ENCODE assay signal across 8 cellular contexts in genomic region chr7:4883352-4884144, GRCh38. TPM values are rescaled to one million over a fixed set of nuclear protein-coding genes. Genes with fewer than 3 reads are reported as not detected.
DNase-seq lines count a peak whose midpoint lies in the region; ATAC-seq and TF ChIP-seq lines count a peak whose summit lies in the region.

Gene RADIL, minus strand, starts transcription at chr7:4883716. Its CDS starts 5,577 bp downstream, at chr7:4878139.

- H3K4me2 ChIP-seq in trophoblast cell (ENCODE audit: low read length), result peak within 1 kb of the TSS; percentile 82

- WGBS in trophoblast cell (ENCODE audit: extremely low coverage, insufficient coverage, insufficient read length), result no CpG with 5 or more reads among the region's 75 CpGs

- H3K27ac ChIP-seq in cardiac muscle cell (peak within 1 kb of the TSS; percentile 88), trophoblast cell (ENCODE audit: low read depth, low read length) (no peak within 1 kb of the TSS), tibial artery (peak within 1 kb of the TSS; percentile 70 to 75)

- H3K27me3 ChIP-seq in cardiac muscle cell, result no peaks in the 10 kb centered on the region
- peaks cover 5% of the 10 kb centered on the region for H3K27me3 ChIP-seq in trophoblast cell (ENCODE audit: insufficient read depth, low read length)
- H3K27me3 ChIP-seq in tibial artery, result no peaks in the 10 kb centered on the region

- H2BK12ac ChIP-seq in trophoblast cell (ENCODE audit: low read length), result no peak within 1 kb of the TSS

- H3K4me1 Mint-ChIP-seq in activated naive CD8-positive, alpha-beta T cell treated with anti-CD3 and anti-CD28 coated beads, Interleukin-2, amount 50 U/mL, for 24 hours, result peaks cover 11% of the 10 kb centered on the region

- peak within 1 kb of the TSS; percentile 12 for H2BK120ac ChIP-seq in trophoblast cell (ENCODE audit: insufficient read depth, low read length, poor library complexity)

- no peak within 1 kb of the TSS for H4K12ac ChIP-seq in trophoblast cell (ENCODE audit: low read depth, low read length)

- H3K14ac ChIP-seq in trophoblast cell (ENCODE audit: low read length), result no peak within 1 kb of the TSS

- H3K27ac Mint-ChIP-seq in activated naive CD8-positive, alpha-beta T cell treated with anti-CD3 and anti-CD28 coated beads, Interleukin-2, amount 50 U/mL, for 24 hours, result no peak within 1 kb of the TSS

- no peak within 1 kb of the TSS for H4K91ac ChIP-seq in trophoblast cell (ENCODE audit: low read depth, low read length)

- H2AK5ac ChIP-seq in trophoblast cell (ENCODE audit: low read length), result no peak within 1 kb of the TSS

- peaks cover 26% of the 10 kb centered on the region for H3K4me1 ChIP-seq in cardiac muscle cell (ENCODE audit: low read depth)
- peaks cover 9 to 13% of the 10 kb centered on the region in 2 experiments for H3K4me1 ChIP-seq in trophoblast cell (ENCODE audit: control insufficient read depth in 1 of 2, insufficient read depth in 2 of 2, low read length in 2 of 2)
- H3K4me1 ChIP-seq in tibial artery, result peaks cover 0 to 26% (median 14%) of the 10 kb centered on the region in 4 donors

- H2AFZ ChIP-seq in trophoblast cell (ENCODE audit: insufficient read depth, low read length, poor library complexity), result peak within 1 kb of the TSS; percentile 44

- H3K27me3 Mint-ChIP-seq in activated naive CD8-positive, alpha-beta T cell treated with anti-CD3 and anti-CD28 coated beads, Interleukin-2, amount 50 U/mL, for 24 hours, result peaks cover 32% of the 10 kb centered on the region

- H3K36me3 ChIP-seq in cardiac muscle cell (no peaks in the 10 kb centered on the region), trophoblast cell (ENCODE audit: control insufficient read depth in 1 of 2, insufficient read depth in 2 of 2, low read length in 2 of 2) (no peaks in the 10 kb centered on the region), tibial artery (no peaks in the 10 kb centered on the region)

- no peak within 1 kb of the TSS for H2BK5ac ChIP-seq in trophoblast cell (ENCODE audit: low read depth, low read length, poor library complexity)

- peak; percentile 76 for DNase-seq in CMK (ENCODE audit: low read depth)
- peak; percentile 85 for DNase-seq in MV-4-11 (lab: John Stamatoyannopoulos, UW)
- peak; percentile 66 for DNase-seq in SW480 (ENCODE audit: low spot score)
- DNase-seq in activated naive CD8-positive, alpha-beta T cell treated with anti-CD3 and anti-CD28 coated beads, Interleukin-2, amount 50 U/mL, for 24 hours, result peak; percentile 93
- DNase-seq in cardiac muscle cell (ENCODE audit: low read depth in 1 of 2, low spot score in 1 of 2), result peak; percentile 91 to 98
- DNase-seq in trophoblast cell, result peak; percentile 69 to 85
- peak; percentile 93 to 95 for DNase-seq in tibial artery

- H3K9me3 ChIP-seq in cardiac muscle cell (ENCODE audit: low read depth) (no peaks in the 10 kb centered on the region), trophoblast cell (ENCODE audit: insufficient read depth, low read depth, low read length) (peaks cover 3% of the 10 kb centered on the region), tibial artery (no peaks in the 10 kb centered on the region)

- peak; percentile 83 for ATAC-seq in GM21529 (IDR thresholded peaks at IDR 0.05; ENCODE audit: unreplicated experiment)
- peak; percentile 93 for ATAC-seq in activated naive CD8-positive, alpha-beta T cell treated with anti-CD3 and anti-CD28 coated beads, Interleukin-2, amount 50 U/mL, for 24 hours

- H3K36me3 Mint-ChIP-seq in activated naive CD8-positive, alpha-beta T cell treated with anti-CD3 and anti-CD28 coated beads, Interleukin-2, amount 50 U/mL, for 24 hours (ENCODE audit: low read depth), result no peaks in the 10 kb centered on the region

- H3K79me1 ChIP-seq in trophoblast cell (ENCODE audit: low read length), result no peaks in the 10 kb centered on the region

- no peaks in the 10 kb centered on the region for H3K9me3 Mint-ChIP-seq in activated naive CD8-positive, alpha-beta T cell treated with anti-CD3 and anti-CD28 coated beads, Interleukin-2, amount 50 U/mL, for 24 hours

- no peak within 1 kb of the TSS for H3K4ac ChIP-seq in trophoblast cell (ENCODE audit: low read depth, low read length)

- H3K79me2 ChIP-seq in trophoblast cell (ENCODE audit: control insufficient read depth, insufficient read depth, low read length, poor library complexity), result peaks cover 2% of the 10 kb centered on the region

- peak within 1 kb of the TSS; percentile 37 for H3K9ac ChIP-seq in trophoblast cell (ENCODE audit: low read length)

- no peak within 1 kb of the TSS for H3K18ac ChIP-seq in trophoblast cell (ENCODE audit: low read length)

- H3K4me3 ChIP-seq in cardiac muscle cell, result peak within 1 kb of the TSS; percentile 63
- peak within 1 kb of the TSS; percentile 64 for H3K4me3 ChIP-seq in trophoblast cell (ENCODE audit: low read depth, low read length)
- H3K4me3 ChIP-seq in tibial artery, result peak within 1 kb of the TSS; percentile 61 to 88

- intact Hi-C loops in tibial artery (cut with DNase I; ENCODE audit: low total_unique reads), result loop anchor here (5.0 kb wide), 2 partner anchors 51 to 86 kb away; no protein-coding TSS in a partner anchor

- H4K8ac ChIP-seq in trophoblast cell (ENCODE audit: low read depth, low read length), result peak within 1 kb of the TSS; percentile 29

- H3K4me3 Mint-ChIP-seq in activated naive CD8-positive, alpha-beta T cell treated with anti-CD3 and anti-CD28 coated beads, Interleukin-2, amount 50 U/mL, for 24 hours, result peak within 1 kb of the TSS; percentile 53

- TF ChIP-seq CTCF in cardiac muscle cell (IDR thresholded peaks at IDR 0.05; ENCODE audit: low read depth, low read length), result peak; percentile 80
- TF ChIP-seq CTCF in tibial artery (IDR thresholded peaks at IDR 0.05), result peak; percentile 77 to 88

- peak within 1 kb of the TSS; percentile 35 for H3K23ac ChIP-seq in trophoblast cell (ENCODE audit: low read length)

RNA-seq across cellular contexts. Expression of gene RADIL, which starts in this region (rescaled TPM):
- total RNA-seq in cardiac muscle cell, result 61.2 and 110 TPM in 2 replicates
- polyA plus RNA-seq in cardiac muscle cell, result 41.6 and 60.6 TPM in 2 replicates
- 0.29 and 0.36 TPM in 2 replicates for polyA plus RNA-seq in trophoblast cell (2013)
